Comparison of ENCODE assay signal across 1 cellular context in genomic region chr9:129626079-129626943, GRCh38.
TF ChIP-seq lines count a peak whose summit lies in the region.

Gene NTMT1 (plus strand): TSS chr9:129626163. CDS start chr9:129632704, 6,541 bp downstream.

TF ChIP-seq in HEK293, 187 proteins besides CTCF, POLR2A, EP300 and RAD21 (continued from another document):
- TF ChIP-seq PRDM10 (tag by site-specific recombination; IDR thresholded peaks at IDR 0.05): peak; percentile 47; the same call in 1 of the 2 replicates
- TF ChIP-seq ZNF692 (tag by site-specific recombination; IDR thresholded peaks at IDR 0.05): peak; percentile 84
- TF ChIP-seq ZNF670 (tag by site-specific recombination; IDR thresholded peaks at IDR 0.05; ENCODE audit: low read depth): no peak
- TF ChIP-seq ZBTB26 (tag by site-specific recombination; optimal IDR thresholded peaks at IDR 0.05): peak; percentile 99
- no peak for TF ChIP-seq GLI4 (tag by site-specific recombination; IDR thresholded peaks at IDR 0.05)
- TF ChIP-seq ZNF18 (tag by site-specific recombination; IDR thresholded peaks at IDR 0.05): no peak; the same call in 1 of the 2 replicates
- peak; percentile 98 for TF ChIP-seq ZBTB20 (tag by site-specific recombination; IDR thresholded peaks at IDR 0.05)
- TF ChIP-seq SP3 (tag by site-specific recombination; IDR thresholded peaks at IDR 0.05): peak; percentile 90
- TF ChIP-seq ZEB2 (tag by site-specific recombination; IDR thresholded peaks at IDR 0.05): peak; percentile 74; the same call in 1 of the 2 replicates
- 0 out of 2 replicates have a peak, but pooled peaks have one; percentile 38 for TF ChIP-seq ZSCAN5A (tag by site-specific recombination; IDR thresholded peaks at IDR 0.05)
- TF ChIP-seq ZNF660 (tag by site-specific recombination; IDR thresholded peaks at IDR 0.05): 0 out of 2 replicates have a peak, but pooled peaks have one; percentile 17
- TF ChIP-seq ZNF623 (tag by site-specific recombination; IDR thresholded peaks at IDR 0.05): 0 out of 2 replicates have a peak, but pooled peaks have one; percentile 7
- TF ChIP-seq ZNF2 (tag by site-specific recombination; IDR thresholded peaks at IDR 0.05): peak; percentile 71
- peak; percentile 84 for TF ChIP-seq ZBTB11 (tag by site-specific recombination; conservative IDR thresholded peaks at IDR 0.05; ENCODE audit: low read depth)
- TF ChIP-seq ZNF549 (tag by site-specific recombination; IDR thresholded peaks at IDR 0.05): no peak
- peak; percentile 78; the same call in 1 of the 2 replicates for TF ChIP-seq ZNF423 (tag by site-specific recombination; IDR thresholded peaks at IDR 0.05)
- TF ChIP-seq ZBTB10 (tag by site-specific recombination; IDR thresholded peaks at IDR 0.05): peak; percentile 77
- TF ChIP-seq ZBTB21 (tag by site-specific recombination; IDR thresholded peaks at IDR 0.05): peak; percentile 59
- TF ChIP-seq SP7 (tag by site-specific recombination; IDR thresholded peaks at IDR 0.05): peak; percentile 90
- peak; percentile 51 for TF ChIP-seq ZBTB8A (tag by site-specific recombination; IDR thresholded peaks at IDR 0.05)
- TF ChIP-seq ZFHX2 (tag by site-specific recombination; conservative IDR thresholded peaks at IDR 0.05): no peak
- TF ChIP-seq ZNF610 (tag by site-specific recombination; IDR thresholded peaks at IDR 0.05; ENCODE audit: borderline replicate concordance): peak; percentile 83
- TF ChIP-seq ZNF521 (tag by site-specific recombination; IDR thresholded peaks at IDR 0.05): no peak
- no peak for TF ChIP-seq ZNF677 (tag by site-specific recombination; IDR thresholded peaks at IDR 0.05)
- TF ChIP-seq KLF17 (tag by site-specific recombination; IDR thresholded peaks at IDR 0.05): peak; percentile 90
- TF ChIP-seq ZSCAN16 (tag by site-specific recombination; IDR thresholded peaks at IDR 0.05): no peak
- no peak for TF ChIP-seq ZNF571 (tag by site-specific recombination; IDR thresholded peaks at IDR 0.05)
- peak; percentile 48; the same call in 1 of the 2 replicates for TF ChIP-seq WT1 (tag by site-specific recombination; IDR thresholded peaks at IDR 0.05)
- TF ChIP-seq KLF10 (tag by site-specific recombination; IDR thresholded peaks at IDR 0.05): peak; percentile 56
- TF ChIP-seq INSM2 (tag by site-specific recombination; IDR thresholded peaks at IDR 0.05): peak; percentile 75
- TF ChIP-seq ZBTB48 (tag by site-specific recombination; IDR thresholded peaks at IDR 0.05): peak; percentile 98
- peak; percentile 66; the same call in 1 of the 2 replicates for TF ChIP-seq ZNF324 (tag by site-specific recombination; IDR thresholded peaks at IDR 0.05)
- peak; percentile 90 for TF ChIP-seq SP2 (tag by site-specific recombination; IDR thresholded peaks at IDR 0.05)
- TF ChIP-seq ZNF704 (tag by site-specific recombination; IDR thresholded peaks at IDR 0.05): peak; percentile 91
